Comparison of ENCODE assay signal across 33 cellular contexts in genomic region chr19:56916528-56916927, GRCh38.
"Had no signal": no experiment of that assay in that cellular context is flagged by ENCODE, and none has a peak within 500 bp of the region (broad histone marks: within the 10 kb centered on the region; RNA-seq: fewer than 3 reads in every experiment).

No MANE protein-coding gene starts in this region.

- DNase-seq: activated effector memory CD4-positive, alpha-beta T cell treated with anti-CD3 and anti-CD28 coated beads, Interleukin-2, amount 50 U/mL, for 16 hours; activated effector memory CD4-positive, alpha-beta T cell treated with Interleukin-2 at 50 U/mL for 16 hours; activated gamma-delta T cell; activated gamma-delta T cell treated with Interleukin-2 at 50 U/mL for 16 hours; activated naive CD4-positive, alpha-beta T cell; activated naive CD4-positive, alpha-beta T cell treated with anti-CD3 and anti-CD28 coated beads for 36 hours; activated naive CD4-positive, alpha-beta T cell treated with anti-CD3 and anti-CD28 coated beads, Interleukin-2, amount 10 ng/mL, durations not matched to agents 7 days and 5 days; activated naive CD4-positive, alpha-beta T cell treated with anti-CD3 and anti-CD28 coated beads, Interleukin-2, amount 50 U/mL, for 16 hours; activated naive CD4-positive, alpha-beta T cell treated with Interleukin-2 at 50 U/mL for 16 hours; activated naive CD8-positive, alpha-beta T cell treated with anti-CD3 and anti-CD28 coated beads for 36 hours; activated naive CD8-positive, alpha-beta T cell treated with anti-CD3 and anti-CD28 coated beads, Interleukin-2, amount 10 ng/mL, durations not matched to agents 7 days and 5 days; activated naive CD8-positive, alpha-beta T cell treated with anti-CD3 and anti-CD28 coated beads, Interleukin-2, amount 50 U/mL, for 24 hours; activated T-cell treated with anti-CD3 and anti-CD28 coated beads, Interleukin-2, amount 50 U/mL, for 24 hours; activated T-cell treated with anti-CD3 and anti-CD28 coated beads, Interleukin-2, amount 50 U/mL, for 4 hours; activated T-cell treated with anti-CD3 and anti-CD28 coated beads, Interleukin-2, amount 50 U/mL, for 48 hours; activated T-cell treated with anti-CD3 and anti-CD28 coated beads, Interleukin-2, amount 50 U/mL, for 72 hours; amniotic stem cell; amygdala; anterior cingulate cortex; aorta; body of pancreas; brain microvascular endothelial cell; caudate nucleus; central memory CD4-positive, alpha-beta T cell; cerebellar nuclear complex had no signal

- H3K4me1 ChIP-seq: ascending aorta, body of pancreas, breast epithelium had no signal

- ATAC-seq: activated naive CD4-positive, alpha-beta T cell treated with anti-CD3 and anti-CD28 coated beads, Interleukin-2, amount 50 U/mL, for 72 hours; activated naive CD8-positive, alpha-beta T cell treated with anti-CD3 and anti-CD28 coated beads, Interleukin-2, amount 50 U/mL, for 24 hours; activated T-cell treated with anti-CD3 and anti-CD28 coated beads, Interleukin-2, amount 50 U/mL, for 4 hours; activated T-cell treated with anti-CD3 and anti-CD28 coated beads, Interleukin-2, amount 50 U/mL, for 72 hours; activated T-helper 17 cell treated with anti-CD3 and anti-CD28 coated beads, Interleukin-2, amount 50 U/mL, for 72 hours; body of pancreas had no signal

- FAIRE-seq: astrocyte, bronchial epithelial cell had no signal

- H3K36me3 ChIP-seq: adrenal gland, ascending aorta, brain microvascular endothelial cell, breast epithelium, cardiac muscle cell had no signal

- H3K27ac ChIP-seq: ascending aorta, body of pancreas, brain microvascular endothelial cell, breast epithelium, cardiac muscle cell had no signal

- H3K9me3 ChIP-seq: adrenal gland, body of pancreas had no signal

- H3K27me3 ChIP-seq: adrenal gland, ascending aorta, body of pancreas, brain microvascular endothelial cell, cardiac muscle cell had no signal

- H3K4me3 ChIP-seq: adrenal gland, ascending aorta, body of pancreas, breast epithelium, cardiac muscle cell had no signal
